Comparison of ENCODE assay signal across 8 cellular contexts in the genomic region with DNA sequence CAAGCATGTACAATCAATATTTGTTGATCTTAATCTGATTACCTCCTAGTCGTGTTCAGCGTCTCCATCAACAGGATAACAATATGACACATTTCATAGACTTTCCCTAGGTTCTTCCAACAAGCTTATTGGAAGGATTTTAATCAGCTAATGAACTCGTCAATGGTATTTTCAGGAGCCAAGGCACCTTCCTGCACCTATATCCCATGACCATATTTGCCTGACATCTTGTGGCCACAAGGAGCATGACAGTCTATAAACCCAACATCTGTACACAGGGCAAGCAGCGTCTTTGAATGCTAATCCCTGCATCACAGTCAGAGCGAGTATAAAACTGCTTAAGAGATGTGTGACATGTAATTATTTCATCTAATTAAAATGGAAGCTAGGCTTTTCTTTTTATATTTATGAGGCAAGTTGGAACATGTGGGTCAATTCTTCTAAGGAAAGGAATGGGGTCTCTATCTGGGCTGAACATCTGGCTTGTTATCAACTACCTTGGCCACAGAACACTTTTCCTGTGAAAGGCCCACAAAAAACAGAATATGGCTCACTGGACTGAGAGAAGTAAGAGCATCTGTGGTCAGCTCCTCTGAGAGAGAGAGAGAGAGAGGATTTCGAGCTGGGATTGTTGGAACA.
A peak's percentile ranks its signal among the peaks of the same experiment; 100 is the strongest.
DNase-seq lines count a peak whose midpoint lies in the region; ATAC-seq and TF ChIP-seq lines count a peak whose summit lies in the region.

No MANE protein-coding gene starts in this region.

- dilution Hi-C loops in mammary epithelial cell (cut with HindIII; ENCODE audit: low sequenced_read_pairs) = no loop called here

- intact Hi-C loops in mammary epithelial cell (cut with micrococcal nuclease) = loop anchor here (1.0 to 5.0 kb wide), 9 partner anchors 43 to 1507 kb away; a partner anchor contains a TSS
- intact Hi-C loops in left lung (cut with DNase I) = loop anchor here in 1 of 2 donors (10.0 kb wide), 1 partner anchor 255 kb away; no protein-coding TSS in a partner anchor
- intact Hi-C loops in upper lobe of right lung (cut with DNase I) = loop anchor here (10.0 kb wide), 1 partner anchor 255 kb away; no protein-coding TSS in a partner anchor

- H3K9me3 ChIP-seq in mammary epithelial cell (replicated peaks; ENCODE audit: insufficient read depth, low read length) (no peaks in the 10 kb centered on the region), left lung (no peaks in the 10 kb centered on the region), upper lobe of right lung (no peaks in the 10 kb centered on the region)

- TF ChIP-seq CTCF in mammary epithelial cell (conservative IDR thresholded peaks at IDR 0.05 in 1 of 2, IDR thresholded peaks at IDR 0.05 in 1 of 2; ENCODE audit: extremely low read depth in 1 of 2, insufficient read depth in 1 of 2, low read depth in 1 of 2, low read length in 2 of 2) = peak; percentile 89 to 94
- peak; percentile 68 to 80 for TF ChIP-seq CTCF in left lung (IDR thresholded peaks at IDR 0.05)
- peak; percentile 75 for TF ChIP-seq CTCF in upper lobe of right lung (IDR thresholded peaks at IDR 0.05)

- H3K27ac Mint-ChIP-seq in activated naive CD4-positive, alpha-beta T cell treated with anti-CD3 and anti-CD28 coated beads, Interleukin-2, amount 50 U/mL, for 72 hours = no peak overlapping the region

- H3K27ac ChIP-seq in mammary epithelial cell (ENCODE audit: insufficient read depth, low read depth, low read length) = peak overlapping the region; percentile 99
- H3K27ac ChIP-seq in left lung = no peak overlapping the region
- no peak overlapping the region for H3K27ac ChIP-seq in upper lobe of right lung

- H3K9ac ChIP-seq in mammary epithelial cell (ENCODE audit: insufficient read depth, low read length) = peak overlapping the region; percentile 80

- H3K4me2 ChIP-seq in mammary epithelial cell (ENCODE audit: insufficient read depth, low read depth, low read length) = no peak overlapping the region

- CTCF ChIA-PET in mammary epithelial cell (lab: Charles Lee; ENCODE audit: low non-redundant PET) = interaction anchor here (0.6 to 1.4 kb wide), 6 partner anchors 43 to 252 kb away, joined by 3 to 5 read pairs (median 4); no protein-coding TSS in a partner anchor

- H3K36me3 Mint-ChIP-seq in activated naive CD4-positive, alpha-beta T cell treated with anti-CD3 and anti-CD28 coated beads, Interleukin-2, amount 50 U/mL, for 72 hours = no peaks in the 10 kb centered on the region

- no peaks in the 10 kb centered on the region for H4K20me1 ChIP-seq in mammary epithelial cell (ENCODE audit: insufficient read depth, low read length)

- H3K4me3 ChIP-seq in mammary epithelial cell (replicated peaks in 1 of 3; ENCODE audit: insufficient read depth in 1 of 3, low read depth in 2 of 3, low read length in 3 of 3) (no peak overlapping the region), left lung (no peak overlapping the region), upper lobe of right lung (no peak overlapping the region)

- WGBS in mammary epithelial cell (ENCODE audit: low coverage, missing lambda C conversion rate) = 16% methylated on average over 6 of the region's 6 CpGs

- DNase-seq in activated naive CD4-positive, alpha-beta T cell treated with anti-CD3 and anti-CD28 coated beads, Interleukin-2, amount 50 U/mL, for 72 hours (ENCODE audit: low spot score in 2 of 2) = peak in 1 of 2 donors; percentile 10
- DNase-seq in activated naive CD4-positive, alpha-beta T cell (lab: John Stamatoyannopoulos, UW) = no peak
- DNase-seq in NCI-H82 treated with DMSO at 0.1 percent for 48 hours (lab: John Stamatoyannopoulos, UW; ENCODE audit: unreplicated experiment) (peak; percentile 94), mammary epithelial cell (peak; percentile 70), left lung (no peak), upper lobe of right lung (no peak)

- no peaks in the 10 kb centered on the region for H3K79me2 ChIP-seq in mammary epithelial cell (ENCODE audit: insufficient read depth, low read length)

- H3K9me3 Mint-ChIP-seq in activated naive CD4-positive, alpha-beta T cell treated with anti-CD3 and anti-CD28 coated beads, Interleukin-2, amount 50 U/mL, for 72 hours = no peaks in the 10 kb centered on the region

- BruUV-seq in mammary epithelial cell (replicated peaks; lab: Mats Ljungman, UMichigan) = no TSS peak

- H3K27me3 ChIP-seq in mammary epithelial cell (ENCODE audit: insufficient read depth, low read length) = no peaks in the 10 kb centered on the region
- H3K27me3 ChIP-seq in left lung = peaks cover 0 to 5% of the 10 kb centered on the region in 2 donors
- no peaks in the 10 kb centered on the region for H3K27me3 ChIP-seq in upper lobe of right lung

- H3K36me3 ChIP-seq in mammary epithelial cell (ENCODE audit: insufficient read depth, low read length) = no peaks in the 10 kb centered on the region
- H3K36me3 ChIP-seq in left lung = no peaks in the 10 kb centered on the region
- H3K36me3 ChIP-seq in upper lobe of right lung = no peaks in the 10 kb centered on the region

- peak overlapping the region; percentile 79 for H2AFZ ChIP-seq in mammary epithelial cell (ENCODE audit: low read depth, low read length)

- in situ Hi-C loops in mammary epithelial cell (cut with MboI; ENCODE audit: low sequenced_read_pairs in 2 of 2) = loop anchor here in 1 of 2 donors (25.0 kb wide), 1 partner anchor 208 kb away; no protein-coding TSS in a partner anchor

- peak; percentile 57 to 73 for ATAC-seq in activated naive CD4-positive, alpha-beta T cell treated with anti-CD3 and anti-CD28 coated beads, Interleukin-2, amount 50 U/mL, for 72 hours
- ATAC-seq in GM21529 (IDR thresholded peaks at IDR 0.05; ENCODE audit: unreplicated experiment) (peak; percentile 96), HG03575 (IDR thresholded peaks at IDR 0.05; ENCODE audit: extremely low read depth, insufficient number of reproducible peaks, low FRiP score, unreplicated experiment) (peak; percentile 88), left lung (peak; percentile 88), upper lobe of right lung (peak; percentile 87)

- peaks cover 50% of the 10 kb centered on the region for H3K4me1 ChIP-seq in mammary epithelial cell (ENCODE audit: insufficient read depth, low read length)
- no peaks in the 10 kb centered on the region for H3K4me1 ChIP-seq in left lung
- H3K4me1 ChIP-seq in upper lobe of right lung = no peaks in the 10 kb centered on the region

Comparison
In these comparisons a context has a peak if more than half of its experiments do, and no peak if none do; other contexts are left out.
1. DNase-seq: peak in NCI-H82 treated with DMSO at 0.1 percent for 48 hours (single experiment) and mammary epithelial cell (single experiment); none in activated naive CD4-positive, alpha-beta T cell (0 of 4), left lung (0 of 2) and upper lobe of right lung (single experiment).
2. Peak in every context shown above with its lines, with median percentiles within 50 percentile points of each other: ATAC-seq and CTCF ChIP-seq.